ENCODE assay signal across 8 cellular contexts in genomic region chr6:35583893-35584688, GRCh38.
DNase-seq lines count a peak whose midpoint lies in the region; ATAC-seq lines count a peak whose summit lies in the region.

No MANE protein-coding gene starts in this region.

- DNase-seq in activated gamma-delta T cell treated with Interleukin-2 at 50 U/mL for 16 hours, result peak; percentile 78
- DNase-seq in activated gamma-delta T cell (lab: John Stamatoyannopoulos, UW), result no peak
- peak; percentile 68 for DNase-seq in NCI-H345 (lab: John Stamatoyannopoulos, UW)
- DNase-seq in activated CD4-positive, CD25-positive, alpha-beta regulatory T cell treated with anti-CD3 and anti-CD28 coated beads, Interleukin-2, amount 50 U/mL, for 72 hours, result peak; percentile 59
- peak; percentile 92 for DNase-seq in cerebellar cortex (ENCODE audit: low spot score)
- peak; percentile 71 for DNase-seq in kidney tubule cell (ENCODE audit: low spot score)
- peak; percentile 42 to 51 (median 42) for DNase-seq in stimulated activated CD4-positive, alpha-beta T cell treated with anti-CD3 and anti-CD28 coated beads, TNF-alpha, amount 100 ng/mL, for 1 hour (ENCODE audit: low read depth in 3 of 3, low spot score in 1 of 3)

- no peak for ATAC-seq in GM18909 (IDR thresholded peaks at IDR 0.05; ENCODE audit: poor library complexity, unreplicated experiment)
